Comparison of ENCODE assay signal across 8 cellular contexts in genomic region chr15:89999676-90000174, GRCh38. TPM values are rescaled to one million over a fixed set of nuclear protein-coding genes. Genes with fewer than 3 reads are reported as not detected.
DNase-seq lines count a peak whose midpoint lies in the region; ATAC-seq and TF ChIP-seq lines count a peak whose summit lies in the region.

No MANE protein-coding gene starts in this region.

- intact Hi-C loops in lower lobe of right lung (cut with DNase I) (no loop called here), vagina (cut with DNase I) (no loop called here), aorta (cut with DNase I) (loop anchor here in 1 of 2 donors (5.0 kb wide), 1 partner anchor 107 kb away; the partner anchor contains the start of gene AP3S2)

- H3K27ac ChIP-seq in duodenal mucosa (ENCODE audit: low read depth, low read length) (peak overlapping the region; percentile 79), lower lobe of right lung (peak overlapping the region; percentile 90), vagina (peak overlapping the region; percentile 92), aorta (ENCODE audit: low read depth in 1 of 2, low read length in 2 of 2) (no peak overlapping the region)

- peak overlapping the region; percentile 22 for H3K4me3 Mint-ChIP-seq in activated naive CD8-positive, alpha-beta T cell treated with anti-CD3 and anti-CD28 coated beads for 36 hours
- H3K4me3 Mint-ChIP-seq in activated naive CD8-positive, alpha-beta T cell treated with anti-CD3 and anti-CD28 coated beads, Interleukin-2, amount 50 U/mL, for 24 hours: no peak overlapping the region

- no peak for ATAC-seq in activated naive CD8-positive, alpha-beta T cell treated with anti-CD3 and anti-CD28 coated beads, Interleukin-2, amount 50 U/mL, for 24 hours
- ATAC-seq in lower lobe of right lung: peak; percentile 14 to 31
- no peak for ATAC-seq in HG03354 (IDR thresholded peaks at IDR 0.05; ENCODE audit: poor library complexity, severe bottlenecking, unreplicated experiment)
- ATAC-seq in aorta (ENCODE audit: low FRiP score): no peak

- H3K4me1 Mint-ChIP-seq in activated naive CD8-positive, alpha-beta T cell treated with anti-CD3 and anti-CD28 coated beads for 36 hours: peaks cover 39% of the 10 kb centered on the region
- H3K4me1 Mint-ChIP-seq in activated naive CD8-positive, alpha-beta T cell treated with anti-CD3 and anti-CD28 coated beads, Interleukin-2, amount 50 U/mL, for 24 hours: peaks cover 34% of the 10 kb centered on the region

- H3K27me3 Mint-ChIP-seq in activated naive CD8-positive, alpha-beta T cell treated with anti-CD3 and anti-CD28 coated beads for 36 hours: no peaks in the 10 kb centered on the region
- no peaks in the 10 kb centered on the region for H3K27me3 Mint-ChIP-seq in activated naive CD8-positive, alpha-beta T cell treated with anti-CD3 and anti-CD28 coated beads, Interleukin-2, amount 50 U/mL, for 24 hours

- H3K4me3 ChIP-seq in duodenal mucosa (ENCODE audit: low read depth in 1 of 2, low read length in 2 of 2) (peak overlapping the region; percentile 59 to 74), lower lobe of right lung (peak overlapping the region; percentile 63), vagina (peak overlapping the region; percentile 90 to 95), aorta (ENCODE audit: low read length in 2 of 2) (no peak overlapping the region)

- H3K36me3 ChIP-seq in duodenal mucosa (ENCODE audit: control insufficient read depth in 1 of 2, insufficient read depth in 2 of 2, low read length in 2 of 2): no peaks in the 10 kb centered on the region
- H3K36me3 ChIP-seq in lower lobe of right lung: no peaks in the 10 kb centered on the region
- H3K36me3 ChIP-seq in vagina: no peaks in the 10 kb centered on the region
- H3K36me3 ChIP-seq in aorta (ENCODE audit: control insufficient read depth in 1 of 2, insufficient read depth in 2 of 2, low read length in 1 of 2): no peaks in the 10 kb centered on the region

- H3K4me1 ChIP-seq in duodenal mucosa (ENCODE audit: control insufficient read depth in 1 of 2, insufficient read depth in 2 of 2, low read length in 2 of 2) (peaks cover 31 to 40% of the 10 kb centered on the region in 2 donors), lower lobe of right lung (peaks cover 54% of the 10 kb centered on the region), vagina (peaks cover 37% of the 10 kb centered on the region), aorta (ENCODE audit: control insufficient read depth in 1 of 2, insufficient read depth in 2 of 2, low read length in 2 of 2) (no peaks in the 10 kb centered on the region)

- no peak for DNase-seq in activated naive CD8-positive, alpha-beta T cell treated with anti-CD3 and anti-CD28 coated beads for 36 hours
- no peak for DNase-seq in activated naive CD8-positive, alpha-beta T cell treated with anti-CD3 and anti-CD28 coated beads, Interleukin-2, amount 50 U/mL, for 24 hours
- DNase-seq in lower lobe of right lung: peak; percentile 65
- DNase-seq in vagina (ENCODE audit: extremely low spot score in 2 of 2): no peak
- DNase-seq in inferior parietal cortex (ENCODE audit: extremely low spot score): no peak
- DNase-seq in aorta: no peak

- no peak for TF ChIP-seq POLR2A in vagina (IDR thresholded peaks at IDR 0.05)

- WGBS in aorta, 2 donors: 34 to 40% methylated on average over 12 to 13 of the region's 13 CpGs

- no peaks in the 10 kb centered on the region for H3K9me3 ChIP-seq in duodenal mucosa (ENCODE audit: control insufficient read depth in 1 of 2, low read length in 2 of 2)
- no peaks in the 10 kb centered on the region for H3K9me3 ChIP-seq in lower lobe of right lung
- H3K9me3 ChIP-seq in vagina: no peaks in the 10 kb centered on the region
- H3K9me3 ChIP-seq in aorta (ENCODE audit: control insufficient read depth, low read length): no peaks in the 10 kb centered on the region

- H3K36me3 Mint-ChIP-seq in activated naive CD8-positive, alpha-beta T cell treated with anti-CD3 and anti-CD28 coated beads for 36 hours: peaks cover 8% of the 10 kb centered on the region
- peaks cover 4% of the 10 kb centered on the region for H3K36me3 Mint-ChIP-seq in activated naive CD8-positive, alpha-beta T cell treated with anti-CD3 and anti-CD28 coated beads, Interleukin-2, amount 50 U/mL, for 24 hours (ENCODE audit: low read depth)

- H3K9ac ChIP-seq in duodenal mucosa (ENCODE audit: low read depth in 1 of 2, low read length in 2 of 2): peak overlapping the region; percentile 67 to 80

- no peak overlapping the region for H3K27ac Mint-ChIP-seq in activated naive CD8-positive, alpha-beta T cell treated with anti-CD3 and anti-CD28 coated beads for 36 hours
- no peak overlapping the region for H3K27ac Mint-ChIP-seq in activated naive CD8-positive, alpha-beta T cell treated with anti-CD3 and anti-CD28 coated beads, Interleukin-2, amount 50 U/mL, for 24 hours

- TF ChIP-seq CTCF in lower lobe of right lung (IDR thresholded peaks at IDR 0.05) (no peak), vagina (IDR thresholded peaks at IDR 0.05) (no peak)

- H3K27me3 ChIP-seq in duodenal mucosa (ENCODE audit: control insufficient read depth in 1 of 2, insufficient read depth in 2 of 2, low read length in 2 of 2): no peaks in the 10 kb centered on the region
- H3K27me3 ChIP-seq in lower lobe of right lung (ENCODE audit: low read depth): no peaks in the 10 kb centered on the region
- H3K27me3 ChIP-seq in vagina: no peaks in the 10 kb centered on the region
- H3K27me3 ChIP-seq in aorta (ENCODE audit: control insufficient read depth in 1 of 2, insufficient read depth in 2 of 2, low read length in 1 of 2): no peaks in the 10 kb centered on the region

- no peaks in the 10 kb centered on the region for H3K9me3 Mint-ChIP-seq in activated naive CD8-positive, alpha-beta T cell treated with anti-CD3 and anti-CD28 coated beads for 36 hours
- no peaks in the 10 kb centered on the region for H3K9me3 Mint-ChIP-seq in activated naive CD8-positive, alpha-beta T cell treated with anti-CD3 and anti-CD28 coated beads, Interleukin-2, amount 50 U/mL, for 24 hours

RNA-seq across cellular contexts. Expression of gene ZNF710, which starts 1.4 kb away (rescaled TPM):
- total RNA-seq in activated naive CD8-positive, alpha-beta T cell treated with anti-CD3 and anti-CD28 coated beads for 36 hours: 10 to 100 TPM; 17.8 to 17.9 TPM
- total RNA-seq in lower lobe of right lung (50.7 TPM), vagina (23.1 TPM), aorta (10 to 100 TPM; 12.0 to 17.9 TPM)
- 1 to 10 TPM; 4.3 to 9.0 TPM for polyA plus RNA-seq in aorta

Comparison
In these comparisons a context has a peak if more than half of its experiments do, and no peak if none do; other contexts are left out.
1. ATAC-seq: peak in lower lobe of right lung (2 of 2); none in activated naive CD8-positive, alpha-beta T cell treated with anti-CD3 and anti-CD28 coated beads, Interleukin-2, amount 50 U/mL, for 24 hours (single experiment), HG03354 (single experiment) and aorta (single experiment).
2. H3K27ac ChIP-seq: peak in duodenal mucosa (single experiment), lower lobe of right lung (single experiment) and vagina (single experiment); none in aorta (0 of 2).
3. H3K4me3 ChIP-seq: peak in duodenal mucosa (2 of 2), lower lobe of right lung (single experiment) and vagina (2 of 2); none in aorta (0 of 2).